Comparison of ENCODE assay signal across 15 cellular contexts in genomic region chr9:6896562-6896961, GRCh38.
DNase-seq lines count a peak whose midpoint lies in the region; ATAC-seq and TF ChIP-seq lines count a peak whose summit lies in the region.
"Had no signal": no experiment of that assay in that cellular context is flagged by ENCODE, and none has a peak within 500 bp of the region (broad histone marks: within the 10 kb centered on the region; RNA-seq: fewer than 3 reads in every experiment).

No MANE protein-coding gene starts in this region.

- no peaks in the 10 kb centered on the region for H3K36me3 ChIP-seq in Caco-2 (ENCODE audit: control insufficient read depth, insufficient read depth, low read length)

- H3K9me3 Mint-ChIP-seq in Caco-2 (ENCODE audit: unreplicated experiment): no peaks in the 10 kb centered on the region
- H3K9me3 Mint-ChIP-seq: activated naive CD4-positive, alpha-beta T cell treated with anti-CD3 and anti-CD28 coated beads, Interleukin-2, amount 50 U/mL, for 24 hours; naive thymus-derived CD4-positive, alpha-beta T cell had no signal

- intact Hi-C loops in Caco-2 (cut with micrococcal nuclease; ENCODE audit: unreplicated experiment): loop anchor here (5.0 kb wide), 1 partner anchor 49 kb away; no protein-coding TSS in a partner anchor

- H3K27me3 ChIP-seq in Caco-2 (replicated peaks; ENCODE audit: control insufficient read depth, insufficient read depth, low read length): no peaks in the 10 kb centered on the region
- H3K27me3 ChIP-seq: tibial artery had no signal

- H3K4me1 ChIP-seq in Caco-2: peaks cover 68% of the 10 kb centered on the region
- H3K4me1 ChIP-seq: lower lobe of right lung had no signal

- TF ChIP-seq CTCF in Caco-2 (IDR thresholded peaks at IDR 0.05; ENCODE audit: insufficient read depth in 1 of 2, low read depth in 1 of 2, low read length in 1 of 2, severe bottlenecking in 1 of 2, unreplicated experiment in 1 of 2): no peak
- TF ChIP-seq CTCF in fibroblast of pulmonary artery (IDR thresholded peaks at IDR 0.05; ENCODE audit: low read length, missing control alignments): no peak

- no peak overlapping the region for H3K4me3 ChIP-seq in Caco-2 (ENCODE audit: low read depth, low read length)
- H3K4me3 ChIP-seq in fibroblast of pulmonary artery (replicated peaks; ENCODE audit: low read depth, low read length): no peak overlapping the region
- H3K4me3 ChIP-seq: lower lobe of right lung, skin epidermis, tibial artery had no signal

- no peaks in the 10 kb centered on the region for H3K9me3 ChIP-seq in Caco-2
- H3K9me3 ChIP-seq: lower lobe of right lung, tibial artery had no signal

- DNase-seq in Caco-2: no peak
- DNase-seq in G401 (ENCODE audit: low spot score): peak; percentile 37
- DNase-seq in SW480 (ENCODE audit: low spot score): peak; percentile 55
- peak; percentile 13 for DNase-seq in fibroblast of pulmonary artery (ENCODE audit: low read depth)
- no peak for DNase-seq in cortex of kidney (lab: John Stamatoyannopoulos, UW)
- no peak for DNase-seq in NCI-H1436 treated with DMSO at 0.1 percent for 48 hours (lab: John Stamatoyannopoulos, UW)
- DNase-seq: lower lobe of right lung; MV-4-11; naive thymus-derived CD4-positive, alpha-beta T cell; NCI-H774; tibial artery had no signal

- ATAC-seq in HG03025 (IDR thresholded peaks at IDR 0.05; ENCODE audit: low FRiP score, unreplicated experiment): no peak
- ATAC-seq in GM21723 (IDR thresholded peaks at IDR 0.05; ENCODE audit: unreplicated experiment): no peak
- ATAC-seq: lower lobe of right lung; naive thymus-derived CD4-positive, alpha-beta T cell had no signal

- H3K27ac Mint-ChIP-seq in Caco-2 (ENCODE audit: unreplicated experiment): peak overlapping the region; percentile 89
- H3K27ac Mint-ChIP-seq: activated naive CD4-positive, alpha-beta T cell treated with anti-CD3 and anti-CD28 coated beads, Interleukin-2, amount 50 U/mL, for 24 hours had no signal

- BruUV-seq in Caco-2 (replicated peaks; lab: Mats Ljungman, UMichigan): no TSS peak

- CTCF ChIA-PET in Caco-2 (lab: Charles Lee): no interaction called here

- peaks cover 8% of the 10 kb centered on the region for H3K36me3 Mint-ChIP-seq in Caco-2 (ENCODE audit: insufficient read depth, unreplicated experiment)

- POLR2A ChIA-PET in Caco-2 (lab: Charles Lee): no interaction called here

- H3K27me3 Mint-ChIP-seq in Caco-2 (ENCODE audit: insufficient read depth, unreplicated experiment): no peaks in the 10 kb centered on the region
- H3K27me3 Mint-ChIP-seq: activated naive CD4-positive, alpha-beta T cell treated with anti-CD3 and anti-CD28 coated beads, Interleukin-2, amount 50 U/mL, for 24 hours; naive thymus-derived CD4-positive, alpha-beta T cell had no signal

- in situ Hi-C loops in G401 (cut with HindIII; ENCODE audit: low sequenced_read_pairs): no loop called here

- peaks cover 35% of the 10 kb centered on the region for H3K4me1 Mint-ChIP-seq in Caco-2 (ENCODE audit: low read depth, unreplicated experiment)

- H3K4me3 Mint-ChIP-seq in Caco-2 (ENCODE audit: unreplicated experiment): no peak overlapping the region
- H3K4me3 Mint-ChIP-seq: activated naive CD4-positive, alpha-beta T cell treated with anti-CD3 and anti-CD28 coated beads, Interleukin-2, amount 50 U/mL, for 24 hours; naive thymus-derived CD4-positive, alpha-beta T cell had no signal

Comparison
In these comparisons a context has a peak if more than half of its experiments do, and no peak if none do; other contexts are left out.
1. DNase-seq: peak in G401 (single experiment), SW480 (single experiment) and fibroblast of pulmonary artery (single experiment); none in Caco-2 (0 of 2), cortex of kidney (single experiment) and NCI-H1436 treated with DMSO at 0.1 percent for 48 hours (single experiment).